In genomic region chr17:13931752-13932477, GRCh38 we compare ENCODE assay signal across 10 cellular contexts.
DNase-seq lines count a peak whose midpoint lies in the region; ATAC-seq and TF ChIP-seq lines count a peak whose summit lies in the region.
"Had no signal": no experiment of that assay in that cellular context is flagged by ENCODE, and none has a peak within 500 bp of the region (broad histone marks: within the 10 kb centered on the region; RNA-seq: fewer than 3 reads in every experiment).

No MANE protein-coding gene starts in this region.

- peak; percentile 92 for DNase-seq in CD1c-positive myeloid dendritic cell (ENCODE audit: extremely low spot score)
- peak; percentile 57 to 61 for DNase-seq in fibroblast of lung (ENCODE audit: low read depth in 2 of 2)
- no peak for DNase-seq in osteoblast (ENCODE audit: insufficient read length, low spot score, missing footprints)
- DNase-seq in activated CD4-positive, alpha-beta T cell treated with anti-CD3 and anti-CD28 coated beads for 36 hours, result no peak
- no peak for DNase-seq in NCI-H2107 (lab: John Stamatoyannopoulos, UW)
- DNase-seq in mesenteric fat pad (ENCODE audit: low spot score), result no peak
- DNase-seq in RKO (ENCODE audit: low spot score), result no peak
- DNase-seq: stimulated activated CD4-positive, alpha-beta T cell treated with anti-CD3 and anti-CD28 coated beads, Interleukin-12 subunit alpha, Interleukin-12 subunit beta, amount 100 ng/mL, for 4 hours had no signal

- no peaks in the 10 kb centered on the region for H3K4me1 Mint-ChIP-seq in activated CD4-positive, alpha-beta T cell treated with anti-CD3 and anti-CD28 coated beads for 36 hours

- no peak overlapping the region for H2AFZ ChIP-seq in OCI-LY3 (ENCODE audit: low read depth, low read length)
- H2AFZ ChIP-seq in fibroblast of lung (ENCODE audit: low read length), result no peak overlapping the region
- H2AFZ ChIP-seq in osteoblast (ENCODE audit: low read length), result no peak overlapping the region

- ATAC-seq in activated CD4-positive, alpha-beta T cell treated with anti-CD3 and anti-CD28 coated beads for 36 hours, result no peak
- ATAC-seq: K562 had no signal

- H3K4me2 ChIP-seq in OCI-LY3 (ENCODE audit: low read length), result peak overlapping the region; percentile 47
- no peak overlapping the region for H3K4me2 ChIP-seq in fibroblast of lung (ENCODE audit: extremely low read depth, insufficient read depth, low read length)
- H3K4me2 ChIP-seq in osteoblast (ENCODE audit: insufficient read depth, low read length), result peak overlapping the region; percentile 18

- H3K9ac ChIP-seq in OCI-LY3 (ENCODE audit: low read length) (peak overlapping the region; percentile 27; the same call in 1 of the 2 replicates), fibroblast of lung (ENCODE audit: insufficient read depth, low read length) (no peak overlapping the region)

- CTCF ChIA-PET in activated CD4-positive, alpha-beta T cell treated with anti-CD3 and anti-CD28 coated beads for 36 hours (lab: Charles Lee), result interaction anchor here (0.7 kb wide), 1 partner anchor 365 kb away, joined by 4 read pairs; no protein-coding TSS in a partner anchor

- no peak overlapping the region for H3K4me3 Mint-ChIP-seq in activated CD4-positive, alpha-beta T cell treated with anti-CD3 and anti-CD28 coated beads for 36 hours

- H4K20me1 ChIP-seq in OCI-LY3 (ENCODE audit: insufficient read depth, low read length), result no peaks in the 10 kb centered on the region
- no peaks in the 10 kb centered on the region for H4K20me1 ChIP-seq in fibroblast of lung (ENCODE audit: control insufficient read depth, extremely low read depth, insufficient read depth, low read length)
- H4K20me1 ChIP-seq in osteoblast (ENCODE audit: insufficient read depth, low read length), result no peaks in the 10 kb centered on the region

- no peaks in the 10 kb centered on the region for H3K27me3 Mint-ChIP-seq in activated CD4-positive, alpha-beta T cell treated with anti-CD3 and anti-CD28 coated beads for 36 hours

- H3K36me3 ChIP-seq in OCI-LY3 (replicated peaks; ENCODE audit: low read depth, low read length), result no peaks in the 10 kb centered on the region
- no peaks in the 10 kb centered on the region for H3K36me3 ChIP-seq in fibroblast of lung (ENCODE audit: control insufficient read depth, insufficient read depth, low read length)
- H3K36me3 ChIP-seq in osteoblast (ENCODE audit: insufficient read depth, low read length), result no peaks in the 10 kb centered on the region

- intact Hi-C loops in activated CD4-positive, alpha-beta T cell treated with anti-CD3 and anti-CD28 coated beads for 36 hours (cut with DNase I, micrococcal nuclease), result no loop called here

- no peaks in the 10 kb centered on the region for H3K9me3 ChIP-seq in OCI-LY3 (ENCODE audit: insufficient read depth, low read length)
- no peaks in the 10 kb centered on the region for H3K9me3 ChIP-seq in fibroblast of lung (ENCODE audit: control insufficient read depth, insufficient read depth, low read depth, low read length)
- H3K9me3 ChIP-seq in osteoblast (ENCODE audit: low read depth, low read length), result no peaks in the 10 kb centered on the region

- no peak overlapping the region for H3K27ac Mint-ChIP-seq in activated CD4-positive, alpha-beta T cell treated with anti-CD3 and anti-CD28 coated beads for 36 hours

- TF ChIP-seq CTCF in OCI-LY3 (IDR thresholded peaks at IDR 0.05; ENCODE audit: low read depth, low read length) (no peak), fibroblast of lung (conservative IDR thresholded peaks at IDR 0.05 in 1 of 2, IDR thresholded peaks at IDR 0.05 in 1 of 2; ENCODE audit: low read depth in 1 of 2, low read length in 2 of 2) (no peak), osteoblast (IDR thresholded peaks at IDR 0.05; ENCODE audit: extremely low read depth, low read depth, low read length) (no peak)

- peaks cover 4% of the 10 kb centered on the region for H3K9me3 Mint-ChIP-seq in activated CD4-positive, alpha-beta T cell treated with anti-CD3 and anti-CD28 coated beads for 36 hours (ENCODE audit: low read depth)

- H3K27me3 ChIP-seq in OCI-LY3 (ENCODE audit: low read depth, low read length) (no peaks in the 10 kb centered on the region), fibroblast of lung (ENCODE audit: control insufficient read depth, insufficient read depth, low read length) (no peaks in the 10 kb centered on the region), osteoblast (ENCODE audit: insufficient read depth, low read length) (no peaks in the 10 kb centered on the region)

- H3K27ac ChIP-seq in OCI-LY3 (ENCODE audit: low read length), result peak overlapping the region; percentile 87
- no peak overlapping the region for H3K27ac ChIP-seq in fibroblast of lung (ENCODE audit: insufficient read depth, low read length)
- no peak overlapping the region for H3K27ac ChIP-seq in osteoblast (ENCODE audit: low read depth, low read length)

- H3K4me3 ChIP-seq in OCI-LY3 (ENCODE audit: low read length) (peak overlapping the region; percentile 36), fibroblast of lung (replicated peaks in 1 of 4; ENCODE audit: control extremely low read depth in 1 of 4, insufficient read depth in 1 of 4, low read depth in 3 of 4, low read length in 4 of 4) (no peak overlapping the region), osteoblast (ENCODE audit: insufficient read depth, low read length) (no peak overlapping the region)
- H3K4me3 ChIP-seq: K562 had no signal

- POLR2A ChIA-PET in activated CD4-positive, alpha-beta T cell treated with anti-CD3 and anti-CD28 coated beads for 36 hours (lab: Charles Lee), result no interaction called here

- no peaks in the 10 kb centered on the region for H3K36me3 Mint-ChIP-seq in activated CD4-positive, alpha-beta T cell treated with anti-CD3 and anti-CD28 coated beads for 36 hours (ENCODE audit: low read depth)

- H3K79me2 ChIP-seq in OCI-LY3 (ENCODE audit: low read length) (no peaks in the 10 kb centered on the region), fibroblast of lung (ENCODE audit: control insufficient read depth, insufficient read depth, low read length) (no peaks in the 10 kb centered on the region), osteoblast (ENCODE audit: insufficient read depth, low read length) (no peaks in the 10 kb centered on the region)

- peaks cover 33% of the 10 kb centered on the region for H3K4me1 ChIP-seq in OCI-LY3 (ENCODE audit: low read length)
- H3K4me1 ChIP-seq in fibroblast of lung (ENCODE audit: control insufficient read depth, extremely low read depth, insufficient read depth, low read length), result no peaks in the 10 kb centered on the region
- H3K4me1 ChIP-seq in osteoblast (ENCODE audit: insufficient read depth, low read length), result peaks cover 7% of the 10 kb centered on the region

Comparison
In these comparisons a context has a peak if more than half of its experiments do, and no peak if none do; other contexts are left out.
1. DNase-seq: peak in CD1c-positive myeloid dendritic cell (single experiment) and fibroblast of lung (2 of 2); none in osteoblast (single experiment), activated CD4-positive, alpha-beta T cell treated with anti-CD3 and anti-CD28 coated beads for 36 hours (single experiment), NCI-H2107 (single experiment), mesenteric fat pad (single experiment) and RKO (single experiment).